9 cellular contexts compared by ENCODE assay signal in the genomic region with DNA sequence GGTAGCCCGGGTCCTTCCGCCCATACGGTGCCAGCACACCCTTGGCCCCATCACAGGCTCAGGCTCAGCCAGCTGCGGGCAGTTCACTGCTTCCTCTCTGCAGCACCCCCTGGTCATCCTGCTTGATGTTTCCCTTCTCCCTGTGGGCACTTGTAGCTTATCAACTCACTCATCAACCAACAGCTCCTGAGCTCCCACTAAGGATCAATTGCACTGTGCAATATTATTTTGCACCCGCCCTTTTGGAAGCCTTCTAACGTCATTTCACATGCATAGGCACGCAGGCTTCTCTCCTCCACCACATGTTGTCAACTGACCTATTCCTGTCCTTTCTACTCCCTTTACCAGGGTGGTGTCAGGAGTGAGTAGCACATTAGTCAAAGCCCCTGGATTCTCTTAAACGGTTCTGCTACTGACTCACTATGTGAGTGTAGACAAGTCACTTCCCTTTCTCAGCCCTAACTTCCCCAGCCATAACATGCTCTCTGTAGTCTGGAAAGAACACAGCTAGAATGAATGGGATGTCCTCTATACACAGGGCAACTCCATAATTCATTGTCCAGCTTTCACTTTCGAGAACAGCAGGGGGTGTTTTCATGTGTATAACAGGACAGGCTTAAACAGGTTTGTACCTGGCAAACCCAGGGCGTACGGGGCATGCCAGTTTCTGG. TPM values are rescaled to one million over a fixed set of nuclear protein-coding genes. Genes with fewer than 3 reads are reported as not detected.
DNase-seq lines count a peak whose midpoint lies in the region; ATAC-seq, FAIRE-seq and TF ChIP-seq lines count a peak whose summit lies in the region.
"Had no signal": no experiment of that assay in that cellular context is flagged by ENCODE, and none has a peak within 500 bp of the region (broad histone marks: within the 10 kb centered on the region; RNA-seq: fewer than 3 reads in every experiment).

No MANE protein-coding gene starts in this region.

- H3K36me3 Mint-ChIP-seq in immature natural killer cell, result no peaks in the 10 kb centered on the region
- H3K36me3 Mint-ChIP-seq: IgD-negative memory B cell had no signal

- peaks cover 8 to 12% of the 10 kb centered on the region in 2 donors for H3K4me1 ChIP-seq in esophagus (ENCODE audit: control insufficient read depth in 2 of 2, insufficient read depth in 2 of 2, low read length in 1 of 2)
- H3K4me1 ChIP-seq in osteoblast (ENCODE audit: insufficient read depth, low read length), result peaks cover 45% of the 10 kb centered on the region

- peaks cover 1 to 4% (median 4%) of the 10 kb centered on the region in 3 donors for H3K27me3 Mint-ChIP-seq in immature natural killer cell (ENCODE audit: low read depth in 3 of 3)
- H3K27me3 Mint-ChIP-seq: IgD-negative memory B cell had no signal

- H3K9me3 Mint-ChIP-seq in immature natural killer cell, result no peaks in the 10 kb centered on the region

- 42 to 49% methylated on average over 11 of the region's 11 CpGs for WGBS in esophagus, 2 donors

- H3K4me2 ChIP-seq in osteoblast (ENCODE audit: insufficient read depth, low read length), result peak overlapping the region; percentile 84

- FAIRE-seq in RCC 7860 (lab: Jason Lieb, UNC), result peak; percentile 95

- no peak overlapping the region for H3K4me3 Mint-ChIP-seq in immature natural killer cell
- H3K4me3 Mint-ChIP-seq: IgD-negative memory B cell had no signal

- H3K4me3 ChIP-seq in esophagus (ENCODE audit: low read depth in 1 of 2, low read length in 2 of 2) (peak overlapping the region in 1 of 2 donors; percentile 44), osteoblast (ENCODE audit: insufficient read depth, low read length) (peak overlapping the region; percentile 66)

- no peak overlapping the region for H2AFZ ChIP-seq in osteoblast (ENCODE audit: low read length)

- peaks cover 22% of the 10 kb centered on the region for H3K79me2 ChIP-seq in osteoblast (ENCODE audit: insufficient read depth, low read length)

- no peaks in the 10 kb centered on the region for H3K4me1 Mint-ChIP-seq in immature natural killer cell

- no peaks in the 10 kb centered on the region for H3K27me3 ChIP-seq in esophagus (ENCODE audit: control insufficient read depth in 1 of 2, insufficient read depth in 2 of 2, low read length in 2 of 2)
- no peaks in the 10 kb centered on the region for H3K27me3 ChIP-seq in osteoblast (ENCODE audit: insufficient read depth, low read length)

- no peaks in the 10 kb centered on the region for H4K20me1 ChIP-seq in osteoblast (ENCODE audit: insufficient read depth, low read length)

- DNase-seq in Ammon's horn (ENCODE audit: low spot score), result peak; percentile 30
- peak; percentile 32 for DNase-seq in GM20000 (ENCODE audit: low spot score)
- DNase-seq in RCC 7860 (ENCODE audit: low spot score), result peak; percentile 99
- DNase-seq in osteoblast (ENCODE audit: insufficient read length, low spot score, missing footprints), result peak; percentile 96
- no peak for DNase-seq in immature natural killer cell

- H3K27ac ChIP-seq in esophagus (ENCODE audit: low read depth in 2 of 2, low read length in 1 of 2), result peak overlapping the region; percentile 92 to 96
- H3K27ac ChIP-seq in osteoblast (ENCODE audit: low read depth, low read length), result peak overlapping the region; percentile 99

- H3K27ac Mint-ChIP-seq in immature natural killer cell, result peak overlapping the region in 1 of 6 donors; percentile 19
- H3K27ac Mint-ChIP-seq: IgD-negative memory B cell had no signal

- H3K36me3 ChIP-seq in esophagus (ENCODE audit: control insufficient read depth in 2 of 2, insufficient read depth in 2 of 2, low read length in 1 of 2), result no peaks in the 10 kb centered on the region
- H3K36me3 ChIP-seq in osteoblast (ENCODE audit: insufficient read depth, low read length), result no peaks in the 10 kb centered on the region

- ATAC-seq in HG02981 (IDR thresholded peaks at IDR 0.05; ENCODE audit: unreplicated experiment), result no peak
- ATAC-seq in GM18520 (IDR thresholded peaks at IDR 0.05; ENCODE audit: unreplicated experiment), result no peak

- no peaks in the 10 kb centered on the region for H3K9me3 ChIP-seq in esophagus (ENCODE audit: control insufficient read depth in 2 of 2, insufficient read depth in 1 of 2, low read depth in 1 of 2, low read length in 1 of 2)
- H3K9me3 ChIP-seq in osteoblast (ENCODE audit: low read depth, low read length), result no peaks in the 10 kb centered on the region

- TF ChIP-seq CTCF in GM20000 (IDR thresholded peaks at IDR 0.05; ENCODE audit: extremely low read depth, missing control alignments) (no peak), osteoblast (IDR thresholded peaks at IDR 0.05; ENCODE audit: extremely low read depth, low read depth, low read length) (peak; percentile 4)

RNA-seq across cellular contexts. Expression of gene IRF2BP2, which starts 47.1 kb away (rescaled TPM):
- polyA plus RNA-seq in esophagus (10 to 100 TPM; 48.8 to 68.5 TPM), immature natural killer cell (10 to 100 TPM; 19.1 to 28.2 (median 26.4) TPM)
- 159 and 172 TPM in 2 replicates for total RNA-seq in osteoblast

Comparison
In these comparisons a context has a peak if more than half of its experiments do, and no peak if none do; other contexts are left out.
1. DNase-seq: peak in Ammon's horn (single experiment), GM20000 (single experiment), RCC 7860 (single experiment) and osteoblast (single experiment); none in immature natural killer cell (0 of 3).